In genomic region chr1:201742476-201742875, GRCh38 we compare ENCODE assay signal across 13 cellular contexts.
DNase-seq lines count a peak whose midpoint lies in the region; ATAC-seq and TF ChIP-seq lines count a peak whose summit lies in the region.
"Had no signal": no experiment of that assay in that cellular context is flagged by ENCODE, and none has a peak within 500 bp of the region (broad histone marks: within the 10 kb centered on the region; RNA-seq: fewer than 3 reads in every experiment).

No MANE protein-coding gene starts in this region.

- H3K27me3 ChIP-seq in body of pancreas = no peaks in the 10 kb centered on the region

- H3K27ac ChIP-seq in body of pancreas = no peak overlapping the region

- H3K4me3 ChIP-seq in body of pancreas = no peak overlapping the region

- ATAC-seq in Right ventricle myocardium superior (ENCODE audit: poor library complexity) (peak; percentile 9), body of pancreas (no peak)
- ATAC-seq: activated CD4-positive, CD25-positive, alpha-beta regulatory T cell treated with anti-CD3 and anti-CD28 coated beads, Interleukin-2, amount 50 U/mL, for 24 hours; effector memory CD8-positive, alpha-beta T cell had no signal

- TF ChIP-seq POLR2A in body of pancreas (IDR thresholded peaks at IDR 0.05) = no peak

- no peak for TF ChIP-seq CTCF in chondrocyte (IDR thresholded peaks at IDR 0.05)
- no peak for TF ChIP-seq CTCF in nephron (IDR thresholded peaks at IDR 0.05; ENCODE audit: unreplicated experiment in 3 of 3)
- TF ChIP-seq CTCF in body of pancreas (IDR thresholded peaks at IDR 0.05) = no peak

- no peaks in the 10 kb centered on the region for H3K9me3 Mint-ChIP-seq in chondrocyte (ENCODE audit: low read depth)
- no peaks in the 10 kb centered on the region for H3K9me3 Mint-ChIP-seq in nephron
- H3K9me3 Mint-ChIP-seq: effector memory CD8-positive, alpha-beta T cell; naive B cell had no signal

- H3K27me3 Mint-ChIP-seq in chondrocyte (ENCODE audit: low read depth) = no peaks in the 10 kb centered on the region
- H3K27me3 Mint-ChIP-seq in nephron (ENCODE audit: low read depth) = no peaks in the 10 kb centered on the region
- H3K27me3 Mint-ChIP-seq: naive B cell had no signal

- peaks cover 22% of the 10 kb centered on the region for H3K36me3 Mint-ChIP-seq in chondrocyte (ENCODE audit: low read depth)
- H3K36me3 Mint-ChIP-seq in nephron (ENCODE audit: low read depth) = peaks cover 16% of the 10 kb centered on the region
- H3K36me3 Mint-ChIP-seq: naive B cell had no signal

- intact Hi-C loops in Right ventricle myocardium superior (cut with DNase I) (no loop called here), cardiac septum (cut with DNase I) (loop anchor here (5.0 kb wide), 1 partner anchor 45 kb away; no protein-coding TSS in a partner anchor), body of pancreas (cut with DNase I) (no loop called here)

- no peak for DNase-seq in Right ventricle myocardium superior
- DNase-seq in cardiac septum (ENCODE audit: low spot score) = no peak
- no peak for DNase-seq in chondrocyte (ENCODE audit: low spot score)
- DNase-seq in activated CD8-positive, alpha-beta memory T cell treated with anti-CD3 and anti-CD28 coated beads, Interleukin-2, amount 50 U/mL, for 48 hours = no peak
- no peak for DNase-seq in NCI-H1930 (lab: John Stamatoyannopoulos, UW)
- no peak for DNase-seq in body of pancreas
- no peak for DNase-seq in mucosa of gallbladder (ENCODE audit: low spot score)
- DNase-seq: effector memory CD8-positive, alpha-beta T cell; naive B cell; small intestine; SW 1271 had no signal

- WGBS in body of pancreas, 2 donors = 74 to 79% methylated on average over 6 of the region's 6 CpGs

- no peaks in the 10 kb centered on the region for H3K36me3 ChIP-seq in body of pancreas (replicated peaks in 1 of 2; ENCODE audit: insufficient read depth in 1 of 2, low read depth in 2 of 2)

- H3K27ac Mint-ChIP-seq in chondrocyte (ENCODE audit: unreplicated experiment) (peak overlapping the region; percentile 81), nephron (peak overlapping the region; percentile 8 to 57 (median 18))
- H3K27ac Mint-ChIP-seq: effector memory CD8-positive, alpha-beta T cell had no signal

- peak overlapping the region; percentile 54 for H3K4me3 Mint-ChIP-seq in chondrocyte (ENCODE audit: unreplicated experiment)
- H3K4me3 Mint-ChIP-seq in nephron = peak overlapping the region; percentile 65 to 74 (median 65)
- H3K4me3 Mint-ChIP-seq: effector memory CD8-positive, alpha-beta T cell had no signal

- H3K4me1 ChIP-seq in body of pancreas = peaks cover 26% of the 10 kb centered on the region

- H3K4me1 Mint-ChIP-seq in chondrocyte (ENCODE audit: low read depth) (peaks cover 85% of the 10 kb centered on the region), nephron (peaks cover 57% of the 10 kb centered on the region)

- H3K9me3 ChIP-seq in body of pancreas = no peaks in the 10 kb centered on the region
